ENCODE assay signal across 8 cellular contexts in genomic region chr17:31842416-31843381, GRCh38. TPM values are rescaled to one million over a fixed set of nuclear protein-coding genes. Genes with fewer than 3 reads are reported as not detected.
DNase-seq lines count a peak whose midpoint lies in the region; ATAC-seq and TF ChIP-seq lines count a peak whose summit lies in the region.

No MANE protein-coding gene starts in this region.

- H3K4ac ChIP-seq in neuronal stem cell (ENCODE audit: low read length): no peak overlapping the region

- no peak overlapping the region for H3K23ac ChIP-seq in neuronal stem cell (ENCODE audit: low read depth, low read length, poor library complexity)

- WGBS in gastroesophageal sphincter (ENCODE audit: low coverage in 1 of 2), 2 donors: 0 to 13% methylated on average over 5 to 13 of the region's 23 CpGs
- no CpG with 5 or more reads among the region's 23 CpGs for WGBS in neuronal stem cell (ENCODE audit: extremely low coverage in 2 of 2, insufficient read length in 2 of 2, insufficient replicate concordance in 1 of 2), 2 donors

- H3K9ac ChIP-seq in neuronal stem cell (ENCODE audit: low read depth, low read length, poor library complexity): peak overlapping the region; percentile 39

- H2BK5ac ChIP-seq in neuronal stem cell (ENCODE audit: low read length): no peak overlapping the region

- no peak for TF ChIP-seq EP300 in gastroesophageal sphincter (IDR thresholded peaks at IDR 0.05)

- no peaks in the 10 kb centered on the region for H3K27me3 ChIP-seq in gastroesophageal sphincter
- H3K27me3 ChIP-seq in neuronal stem cell (ENCODE audit: control insufficient read depth in 3 of 3, insufficient read depth in 3 of 3, low read depth in 1 of 3, low read length in 3 of 3): peaks cover 0 to 21% (median 11%) of the 10 kb centered on the region in 3 experiments

- peak; percentile 30 for DNase-seq in DMS153 treated with DMSO at 0.1 percent for 48 hours (lab: John Stamatoyannopoulos, UW; ENCODE audit: unreplicated experiment)
- peak; percentile 69 for DNase-seq in LoVo (ENCODE audit: low spot score)
- peak; percentile 75 for DNase-seq in RWPE1 (ENCODE audit: low spot score)
- peak; percentile 82 for DNase-seq in activated effector memory CD4-positive, alpha-beta T cell treated with anti-CD3 and anti-CD28 coated beads, Interleukin-2, amount 50 U/mL, for 16 hours
- DNase-seq in neuronal stem cell (ENCODE audit: low spot score): peak; percentile 83
- DNase-seq in stromal cell of bone marrow (ENCODE audit: low read depth): peak; percentile 66

- H3K18ac ChIP-seq in neuronal stem cell (ENCODE audit: low read length): peak overlapping the region; percentile 32

- H3K79me1 ChIP-seq in neuronal stem cell (ENCODE audit: low read depth, low read length): peaks cover 2% of the 10 kb centered on the region

- ATAC-seq in gastroesophageal sphincter (peak; percentile 85), HG02885 (IDR thresholded peaks at IDR 0.05; ENCODE audit: poor library complexity, unreplicated experiment) (no peak)

- no peak overlapping the region for H3K4me2 ChIP-seq in neuronal stem cell (ENCODE audit: insufficient read depth, low read length, poor library complexity, severe bottlenecking)

- CTCF ChIA-PET in RWPE1 (lab: Yijun Ruan, JAX): interaction anchor here (0.5 to 3.7 kb wide), 37 partner anchors 8 to 405 kb away, joined by 3 to 85 read pairs (median 4); partner anchors contain the start of gene UTP6

- no peaks in the 10 kb centered on the region for H3K36me3 ChIP-seq in gastroesophageal sphincter
- H3K36me3 ChIP-seq in neuronal stem cell (replicated peaks in 1 of 2; ENCODE audit: control insufficient read depth in 2 of 2, insufficient read depth in 2 of 2, low read length in 2 of 2): no peaks in the 10 kb centered on the region

- POLR2A ChIA-PET in RWPE1 (lab: Yijun Ruan, JAX; ENCODE audit: low non-redundant PET): interaction anchor here (1.1 kb wide), 1 partner anchor 284 kb away, joined by 3 read pairs; no protein-coding TSS in a partner anchor

- H2BK120ac ChIP-seq in neuronal stem cell (ENCODE audit: low read depth, low read length): no peak overlapping the region

- TF ChIP-seq POLR2A in gastroesophageal sphincter (IDR thresholded peaks at IDR 0.05): no peak

- no peak overlapping the region for H2AK5ac ChIP-seq in neuronal stem cell (ENCODE audit: low read depth, low read length)

- TF ChIP-seq CTCF in RWPE1 (conservative IDR thresholded peaks at IDR 0.05; ENCODE audit: low read depth): peak; percentile 96
- peak; percentile 97 to 98 (median 98) for TF ChIP-seq CTCF in gastroesophageal sphincter (IDR thresholded peaks at IDR 0.05)

- peak overlapping the region; percentile 47 for H2AFZ ChIP-seq in neuronal stem cell (ENCODE audit: low read length)

- no peak overlapping the region for H4K91ac ChIP-seq in neuronal stem cell (ENCODE audit: low read depth, low read length, poor library complexity)

- H2BK15ac ChIP-seq in neuronal stem cell (ENCODE audit: low read length): no peak overlapping the region

- H3K4me3 ChIP-seq in gastroesophageal sphincter (peak overlapping the region in 1 of 2 donors; percentile 27), neuronal stem cell (ENCODE audit: low read length in 2 of 2) (no peak overlapping the region)

- H2BK12ac ChIP-seq in neuronal stem cell (ENCODE audit: low read length): no peak overlapping the region

- H3K4me1 ChIP-seq in gastroesophageal sphincter (peaks cover 0 to 47% (median 21%) of the 10 kb centered on the region in 3 donors), neuronal stem cell (ENCODE audit: control insufficient read depth in 2 of 2, insufficient read depth in 1 of 2, low read depth in 1 of 2, low read length in 2 of 2) (peaks cover 0 to 2% of the 10 kb centered on the region in 2 donors)

- H3K9me3 ChIP-seq in gastroesophageal sphincter: no peaks in the 10 kb centered on the region
- H3K9me3 ChIP-seq in neuronal stem cell (replicated peaks in 1 of 2; ENCODE audit: control insufficient read depth in 2 of 2, insufficient read depth in 1 of 2, low read depth in 1 of 2, low read length in 2 of 2): no peaks in the 10 kb centered on the region

- no peak overlapping the region for H4K8ac ChIP-seq in neuronal stem cell (ENCODE audit: low read depth, low read length)

- peak overlapping the region; percentile 37; the same call in 1 of the 2 replicates for H3K27ac ChIP-seq in RWPE1
- H3K27ac ChIP-seq in gastroesophageal sphincter: peak overlapping the region; percentile 25 to 77 (median 74)
- H3K27ac ChIP-seq in neuronal stem cell (replicated peaks; ENCODE audit: low read length): no peak overlapping the region

- no peak overlapping the region for H3K14ac ChIP-seq in neuronal stem cell (ENCODE audit: low read length)

RNA-seq across cellular contexts. Expression of gene COPRS, which starts 16.3 kb away (rescaled TPM):
- 100 to 1,000 TPM in 3 of 4 donors, 10 to 100 TPM in 1; 91.1 to 148 (median 140) TPM for total RNA-seq in gastroesophageal sphincter
- polyA plus RNA-seq in neuronal stem cell (2013, experiment 1 of 2): 45.8 TPM
- polyA plus RNA-seq in neuronal stem cell (2013, experiment 2 of 2): 46.2 TPM

RNA-seq across cellular contexts. Expression of gene UTP6, which starts 58.8 kb away (rescaled TPM):
- 10 to 100 TPM; 28.5 to 43.3 (median 31.4) TPM for total RNA-seq in gastroesophageal sphincter
- polyA plus RNA-seq in neuronal stem cell (2013, experiment 1 of 2): 39.0 TPM
- 41.7 TPM for polyA plus RNA-seq in neuronal stem cell (2013, experiment 2 of 2)

Comparison
In these comparisons a context has a peak if more than half of its experiments do, and no peak if none do; other contexts are left out.
1. DNase-seq: peak in every context shown above with its lines; median percentile 83 in neuronal stem cell; 82 in activated effector memory CD4-positive, alpha-beta T cell treated with anti-CD3 and anti-CD28 coated beads, Interleukin-2, amount 50 U/mL, for 16 hours; 75 in RWPE1; 69 in LoVo; 66 in stromal cell of bone marrow; 30 in DMS153 treated with DMSO at 0.1 percent for 48 hours.